Comparison of ENCODE assay signal across 1 cellular context in the genomic region with DNA sequence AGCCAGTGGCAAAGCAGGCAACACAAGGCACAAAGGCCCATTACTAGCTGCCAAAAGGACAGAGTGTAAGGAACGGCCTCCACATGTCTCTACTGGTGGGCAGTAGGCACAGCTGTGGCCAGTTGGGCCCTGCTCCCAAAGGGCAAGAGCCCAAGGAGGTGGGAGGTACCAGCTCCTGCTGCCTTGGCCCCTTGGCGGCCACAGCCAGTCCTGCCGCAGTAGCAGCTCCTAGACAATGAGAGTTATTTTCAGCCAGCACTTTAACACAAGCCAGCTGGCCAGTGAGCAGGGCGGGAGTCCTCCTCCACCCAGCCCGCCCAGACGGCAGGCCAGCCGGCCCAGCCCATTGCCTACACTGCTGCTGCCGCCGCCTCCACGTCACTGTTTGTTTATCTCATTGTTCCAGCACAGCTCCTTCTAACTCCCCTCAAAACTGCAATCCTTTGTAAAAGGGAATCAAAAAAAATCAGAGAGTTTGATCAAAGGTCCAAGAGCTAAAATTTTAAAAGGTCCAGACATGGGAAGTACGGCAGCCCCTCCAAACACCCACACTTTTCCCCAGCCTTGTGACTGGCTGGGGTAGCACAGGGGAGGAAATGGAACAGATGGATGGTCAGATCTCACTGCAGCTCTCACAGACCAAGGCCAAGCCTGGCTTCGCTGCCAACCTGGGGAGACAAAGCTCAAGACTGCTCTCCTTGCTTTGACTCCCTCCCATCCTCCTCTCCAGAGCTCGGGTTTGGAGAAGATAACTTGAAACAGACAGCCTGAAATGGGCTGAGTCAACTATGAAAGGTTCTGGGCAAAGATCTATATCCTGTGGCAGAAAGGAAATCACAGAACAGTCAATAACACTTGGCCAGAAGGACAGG.
TF ChIP-seq lines count a peak whose summit lies in the region.

No MANE protein-coding gene starts in this region.

TF ChIP-seq in GM23338, 12 proteins besides CTCF, POLR2A, EP300 and RAD21 (continued from another document):
- TF ChIP-seq, protein P1, sequence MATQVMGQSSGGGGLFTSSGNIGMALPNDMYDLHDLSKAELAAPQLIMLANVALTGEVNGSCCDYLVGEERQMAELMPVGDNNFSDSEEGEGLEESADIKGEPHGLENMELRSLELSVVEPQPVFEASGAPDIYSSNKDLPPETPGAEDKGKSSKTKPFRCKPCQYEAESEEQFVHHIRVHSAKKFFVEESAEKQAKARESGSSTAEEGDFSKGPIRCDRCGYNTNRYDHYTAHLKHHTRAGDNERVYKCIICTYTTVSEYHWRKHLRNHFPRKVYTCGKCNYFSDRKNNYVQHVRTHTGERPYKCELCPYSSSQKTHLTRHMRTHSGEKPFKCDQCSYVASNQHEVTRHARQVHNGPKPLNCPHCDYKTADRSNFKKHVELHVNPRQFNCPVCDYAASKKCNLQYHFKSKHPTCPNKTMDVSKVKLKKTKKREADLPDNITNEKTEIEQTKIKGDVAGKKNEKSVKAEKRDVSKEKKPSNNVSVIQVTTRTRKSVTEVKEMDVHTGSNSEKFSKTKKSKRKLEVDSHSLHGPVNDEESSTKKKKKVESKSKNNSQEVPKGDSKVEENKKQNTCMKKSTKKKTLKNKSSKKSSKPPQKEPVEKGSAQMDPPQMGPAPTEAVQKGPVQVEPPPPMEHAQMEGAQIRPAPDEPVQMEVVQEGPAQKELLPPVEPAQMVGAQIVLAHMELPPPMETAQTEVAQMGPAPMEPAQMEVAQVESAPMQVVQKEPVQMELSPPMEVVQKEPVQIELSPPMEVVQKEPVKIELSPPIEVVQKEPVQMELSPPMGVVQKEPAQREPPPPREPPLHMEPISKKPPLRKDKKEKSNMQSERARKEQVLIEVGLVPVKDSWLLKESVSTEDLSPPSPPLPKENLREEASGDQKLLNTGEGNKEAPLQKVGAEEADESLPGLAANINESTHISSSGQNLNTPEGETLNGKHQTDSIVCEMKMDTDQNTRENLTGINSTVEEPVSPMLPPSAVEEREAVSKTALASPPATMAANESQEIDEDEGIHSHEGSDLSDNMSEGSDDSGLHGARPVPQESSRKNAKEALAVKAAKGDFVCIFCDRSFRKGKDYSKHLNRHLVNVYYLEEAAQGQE (IDR thresholded peaks at IDR 0.05; ENCODE audit: unreplicated experiment), result no peak
- no peak for TF ChIP-seq ZNF331 (CRISPR knock-in tag; IDR thresholded peaks at IDR 0.05; ENCODE audit: low read depth)
- TF ChIP-seq JUNB (IDR thresholded peaks at IDR 0.05; ENCODE audit: unreplicated experiment), result no peak
- no peak for TF ChIP-seq STAT1 (IDR thresholded peaks at IDR 0.05; ENCODE audit: unreplicated experiment)
- no peak for TF ChIP-seq POLR2AphosphoS5 (IDR thresholded peaks at IDR 0.05; ENCODE audit: low read depth)
- TF ChIP-seq NANOG (IDR thresholded peaks at IDR 0.05; ENCODE audit: borderline replicate concordance), result no peak
- TF ChIP-seq, protein P2, sequence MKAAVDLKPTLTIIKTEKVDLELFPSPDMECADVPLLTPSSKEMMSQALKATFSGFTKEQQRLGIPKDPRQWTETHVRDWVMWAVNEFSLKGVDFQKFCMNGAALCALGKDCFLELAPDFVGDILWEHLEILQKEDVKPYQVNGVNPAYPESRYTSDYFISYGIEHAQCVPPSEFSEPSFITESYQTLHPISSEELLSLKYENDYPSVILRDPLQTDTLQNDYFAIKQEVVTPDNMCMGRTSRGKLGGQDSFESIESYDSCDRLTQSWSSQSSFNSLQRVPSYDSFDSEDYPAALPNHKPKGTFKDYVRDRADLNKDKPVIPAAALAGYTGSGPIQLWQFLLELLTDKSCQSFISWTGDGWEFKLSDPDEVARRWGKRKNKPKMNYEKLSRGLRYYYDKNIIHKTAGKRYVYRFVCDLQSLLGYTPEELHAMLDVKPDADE (IDR thresholded peaks at IDR 0.05), result no peak
- no peak for TF ChIP-seq EZH2 (IDR thresholded peaks at IDR 0.05; ENCODE audit: low read depth, unreplicated experiment)
- TF ChIP-seq EZH2phosphoT487 (IDR thresholded peaks at IDR 0.05; ENCODE audit: unreplicated experiment), result no peak
- no peak for TF ChIP-seq ZNF114 (CRISPR knock-in tag; IDR thresholded peaks at IDR 0.05)
TF ChIP-seq in GM23338: peak in this region for 0.
